Comparison of ENCODE assay signal across 8 cellular contexts in genomic region chr7:134986363-134987231, GRCh38. TPM values are rescaled to one million over a fixed set of nuclear protein-coding genes. Genes with fewer than 3 reads are reported as not detected.
A peak's percentile ranks its signal among the peaks of the same experiment; 100 is the strongest.
DNase-seq lines count a peak whose midpoint lies in the region; ATAC-seq and TF ChIP-seq lines count a peak whose summit lies in the region.

Gene AGBL3, plus strand, starts transcription at chr7:134986508. Its CDS starts 1,426 bp downstream, at chr7:134987934.

- H3K4me3 Mint-ChIP-seq in activated CD4-positive, alpha-beta T cell treated with anti-CD3 and anti-CD28 coated beads, Interleukin-2, amount 10 ng/mL, durations not matched to agents 7 days and 5 days: peak within 1 kb of the TSS; percentile 91
- H3K4me3 Mint-ChIP-seq in dendritic cell treated with granulocyte-macrophage colony-stimulating factor and Interleukin-4, amounts not matched to agents 40 ng/mL and 50 ng/mL, for 4 days: peak within 1 kb of the TSS; percentile 98

- POLR2A ChIA-PET in activated CD4-positive, alpha-beta T cell treated with anti-CD3 and anti-CD28 coated beads, Interleukin-2, amount 10 ng/mL, durations not matched to agents 7 days and 5 days (lab: Charles Lee): interaction anchor here (0.6 kb wide), 3 partner anchors 52 to 551 kb away, joined by 3 read pairs; partner anchors contain the start of gene BPGM

- H3K9me3 Mint-ChIP-seq in activated CD4-positive, alpha-beta T cell treated with anti-CD3 and anti-CD28 coated beads, Interleukin-2, amount 10 ng/mL, durations not matched to agents 7 days and 5 days: no peaks in the 10 kb centered on the region
- H3K9me3 Mint-ChIP-seq in dendritic cell treated with granulocyte-macrophage colony-stimulating factor and Interleukin-4, amounts not matched to agents 40 ng/mL and 50 ng/mL, for 4 days: no peaks in the 10 kb centered on the region

- DNase-seq in GM19240 (ENCODE audit: insufficient read length, low spot score): peak; percentile 80
- DNase-seq in NCI-H524 treated with DMSO at 0.1 percent for 48 hours (lab: John Stamatoyannopoulos, UW): peak; percentile 82
- DNase-seq in activated CD4-positive, alpha-beta T cell treated with anti-CD3 and anti-CD28 coated beads, Interleukin-2, amount 10 ng/mL, durations not matched to agents 7 days and 5 days: peak; percentile 95
- peak; percentile 96 to 97 for DNase-seq in left lung
- peak; percentile 86 for DNase-seq in stimulated activated CD4-positive, alpha-beta T cell treated with anti-CD3 and anti-CD28 coated beads, Interleukin-2, amount 100 ng/mL, for 48 hours

- intact Hi-C loops in dendritic cell treated with granulocyte-macrophage colony-stimulating factor and Interleukin-4, amounts not matched to agents 40 ng/mL and 50 ng/mL, for 4 days (cut with micrococcal nuclease): loop anchor here (1.0 to 5.0 kb wide), 3 partner anchors 161 to 224 kb away; partner anchors contain the start of genes CYREN and TMEM140
- intact Hi-C loops in left lung (cut with DNase I): no loop called here

- no peaks in the 10 kb centered on the region; a peak in 1 of 22 replicates for H3K9me3 ChIP-seq in BLaER1 treated with 17β-estradiol and CSF1 and Interleukin-3, amounts not matched to agents 10 nM and 100 nM (replicated peaks in 1 of 11)
- H3K9me3 ChIP-seq in left lung: no peaks in the 10 kb centered on the region

- H3K4me1 Mint-ChIP-seq in activated CD4-positive, alpha-beta T cell treated with anti-CD3 and anti-CD28 coated beads, Interleukin-2, amount 10 ng/mL, durations not matched to agents 7 days and 5 days: peaks cover 36% of the 10 kb centered on the region
- H3K4me1 Mint-ChIP-seq in dendritic cell treated with granulocyte-macrophage colony-stimulating factor and Interleukin-4, amounts not matched to agents 40 ng/mL and 50 ng/mL, for 4 days (ENCODE audit: low read depth): peaks cover 12% of the 10 kb centered on the region

- peak within 1 kb of the TSS; percentile 72 to 87 (median 80) for H3K4me3 ChIP-seq in BLaER1 treated with 17β-estradiol and CSF1 and Interleukin-3, amounts not matched to agents 10 nM and 100 nM
- H3K4me3 ChIP-seq in left lung: peak within 1 kb of the TSS; percentile 67 to 82

- no peaks in the 10 kb centered on the region for H3K27me3 Mint-ChIP-seq in activated CD4-positive, alpha-beta T cell treated with anti-CD3 and anti-CD28 coated beads, Interleukin-2, amount 10 ng/mL, durations not matched to agents 7 days and 5 days
- no peaks in the 10 kb centered on the region for H3K27me3 Mint-ChIP-seq in dendritic cell treated with granulocyte-macrophage colony-stimulating factor and Interleukin-4, amounts not matched to agents 40 ng/mL and 50 ng/mL, for 4 days

- ATAC-seq in HG03460 (IDR thresholded peaks at IDR 0.05; ENCODE audit: unreplicated experiment): peak; percentile 92
- peak; percentile 98 for ATAC-seq in left lung

- peak within 1 kb of the TSS; percentile 82 to 90 (median 87) for H3K9ac ChIP-seq in BLaER1 treated with 17β-estradiol and CSF1 and Interleukin-3, amounts not matched to agents 10 nM and 100 nM

- H3K36me3 Mint-ChIP-seq in activated CD4-positive, alpha-beta T cell treated with anti-CD3 and anti-CD28 coated beads, Interleukin-2, amount 10 ng/mL, durations not matched to agents 7 days and 5 days (ENCODE audit: low read depth): peaks cover 17% of the 10 kb centered on the region
- peaks cover 18% of the 10 kb centered on the region for H3K36me3 Mint-ChIP-seq in dendritic cell treated with granulocyte-macrophage colony-stimulating factor and Interleukin-4, amounts not matched to agents 40 ng/mL and 50 ng/mL, for 4 days (ENCODE audit: low read depth)

- peak within 1 kb of the TSS; percentile 93 for H3K27ac Mint-ChIP-seq in activated CD4-positive, alpha-beta T cell treated with anti-CD3 and anti-CD28 coated beads, Interleukin-2, amount 10 ng/mL, durations not matched to agents 7 days and 5 days
- H3K27ac Mint-ChIP-seq in dendritic cell treated with granulocyte-macrophage colony-stimulating factor and Interleukin-4, amounts not matched to agents 40 ng/mL and 50 ng/mL, for 4 days: peak within 1 kb of the TSS; percentile 95

- TF ChIP-seq CTCF in left lung (IDR thresholded peaks at IDR 0.05): peak; percentile 50 to 55

- H3K4me1 ChIP-seq in BLaER1 treated with 17β-estradiol and CSF1 and Interleukin-3, amounts not matched to agents 10 nM and 100 nM: peaks cover 0 to 17% (median 5%) of the 10 kb centered on the region in 10 experiments; a peak in 10 of 20 replicates
- peaks cover 0 to 19% of the 10 kb centered on the region in 2 donors for H3K4me1 ChIP-seq in left lung

- H4K20me1 ChIP-seq in BLaER1 treated with 17β-estradiol and CSF1 and Interleukin-3, amounts not matched to agents 10 nM and 100 nM: no peaks in the 10 kb centered on the region

- H3K4me2 ChIP-seq in BLaER1 treated with 17β-estradiol and CSF1 and Interleukin-3, amounts not matched to agents 10 nM and 100 nM: peak within 1 kb of the TSS; percentile 75 to 90 (median 79)

- H3K27me3 ChIP-seq in BLaER1 treated with 17β-estradiol and CSF1 and Interleukin-3, amounts not matched to agents 10 nM and 100 nM: no peaks in the 10 kb centered on the region
- no peaks in the 10 kb centered on the region for H3K27me3 ChIP-seq in left lung

- CTCF ChIA-PET in activated CD4-positive, alpha-beta T cell treated with anti-CD3 and anti-CD28 coated beads, Interleukin-2, amount 10 ng/mL, durations not matched to agents 7 days and 5 days (lab: Charles Lee): interaction anchor here (0.5 to 2.6 kb wide), 19 partner anchors 9 to 1241 kb away, joined by 3 to 12 read pairs (median 3); no protein-coding TSS in a partner anchor

- peak within 1 kb of the TSS; percentile 67 to 89 (median 85) for H3K27ac ChIP-seq in BLaER1 treated with 17β-estradiol and CSF1 and Interleukin-3, amounts not matched to agents 10 nM and 100 nM
- peak within 1 kb of the TSS; percentile 81 to 92 for H3K27ac ChIP-seq in left lung

- peaks cover 0 to 30% (median 17%) of the 10 kb centered on the region in 11 experiments; a peak in 12 of 22 replicates for H3K36me3 ChIP-seq in BLaER1 treated with 17β-estradiol and CSF1 and Interleukin-3, amounts not matched to agents 10 nM and 100 nM
- H3K36me3 ChIP-seq in left lung: no peaks in the 10 kb centered on the region

RNA-seq across cellular contexts. Expression of gene AGBL3, which starts in this region (rescaled TPM):
- 1 to 10 TPM; 1.9 TPM for total RNA-seq in activated CD4-positive, alpha-beta T cell treated with anti-CD3 and anti-CD28 coated beads, Interleukin-2, amount 10 ng/mL, durations not matched to agents 7 days and 5 days
- total RNA-seq in left lung: 1 to 10 TPM; 2.7 to 3.4 TPM

Comparison
In these comparisons a context has a peak if more than half of its experiments do, and no peak if none do; other contexts are left out.
1. Peak in every context shown above with its lines: DNase-seq, ATAC-seq, H3K4me3 ChIP-seq and H3K27ac ChIP-seq.